15 cellular contexts compared by ENCODE assay signal in genomic region chr6:152118678-152119077, GRCh38.
"Had no signal": no experiment of that assay in that cellular context is flagged by ENCODE, and none has a peak within 500 bp of the region (broad histone marks: within the 10 kb centered on the region; RNA-seq: fewer than 3 reads in every experiment).

No MANE protein-coding gene starts in this region.

- H3K9me3 Mint-ChIP-seq: activated CD4-positive, alpha-beta memory T cell treated with anti-CD3 and anti-CD28 coated beads, Interleukin-2, amount 10 ng/mL, durations not matched to agents 7 days and 5 days; neural crest cell had no signal

- H3K4me1 Mint-ChIP-seq: neural crest cell had no signal

- H3K27ac Mint-ChIP-seq: activated CD4-positive, alpha-beta memory T cell treated with anti-CD3 and anti-CD28 coated beads, Interleukin-2, amount 10 ng/mL, durations not matched to agents 7 days and 5 days; activated naive CD8-positive, alpha-beta T cell treated with anti-CD3 and anti-CD28 coated beads, Interleukin-2, amount 10 ng/mL, durations not matched to agents 7 days and 5 days had no signal

- ATAC-seq: sciatic nerve had no signal

- DNase-seq: activated CD4-positive, alpha-beta memory T cell treated with anti-CD3 and anti-CD28 coated beads, Interleukin-2, amount 10 ng/mL, durations not matched to agents 7 days and 5 days; activated CD4-positive, CD25-positive, alpha-beta regulatory T cell treated with anti-CD3 and anti-CD28 coated beads, Interleukin-2, amount 50 U/mL, for 72 hours; activated CD8-positive, alpha-beta memory T cell treated with anti-CD3 and anti-CD28 coated beads, Interleukin-2, amount 50 U/mL, for 4 hours; activated naive CD8-positive, alpha-beta T cell treated with anti-CD3 and anti-CD28 coated beads, Interleukin-2, amount 10 ng/mL, durations not matched to agents 7 days and 5 days; anterior cingulate cortex; hippocampal formation; kidney glomerular epithelial cell; spleen; stimulated activated CD4-positive, alpha-beta T cell treated with anti-CD3 and anti-CD28 coated beads, Interleukin-1b, Interleukin-23, amount 100 ng/mL, for 48 hours; stimulated activated naive CD4-positive, alpha-beta T cell; upper lobe of left lung had no signal

- H3K4me3 Mint-ChIP-seq: activated CD4-positive, alpha-beta memory T cell treated with anti-CD3 and anti-CD28 coated beads, Interleukin-2, amount 10 ng/mL, durations not matched to agents 7 days and 5 days; activated naive CD8-positive, alpha-beta T cell treated with anti-CD3 and anti-CD28 coated beads, Interleukin-2, amount 10 ng/mL, durations not matched to agents 7 days and 5 days; neural crest cell had no signal

- H3K4me3 ChIP-seq: breast epithelium, spleen, suprapubic skin, upper lobe of left lung had no signal

- H3K27me3 ChIP-seq: breast epithelium, spleen, suprapubic skin, upper lobe of left lung had no signal

- H3K27me3 Mint-ChIP-seq: activated CD4-positive, alpha-beta memory T cell treated with anti-CD3 and anti-CD28 coated beads, Interleukin-2, amount 10 ng/mL, durations not matched to agents 7 days and 5 days; activated naive CD8-positive, alpha-beta T cell treated with anti-CD3 and anti-CD28 coated beads, Interleukin-2, amount 10 ng/mL, durations not matched to agents 7 days and 5 days had no signal

- H3K27ac ChIP-seq: suprapubic skin, upper lobe of left lung had no signal

- H3K9me3 ChIP-seq: breast epithelium, spleen, suprapubic skin, upper lobe of left lung had no signal
